ENCODE assay signal across 8 cellular contexts in the genomic region with DNA sequence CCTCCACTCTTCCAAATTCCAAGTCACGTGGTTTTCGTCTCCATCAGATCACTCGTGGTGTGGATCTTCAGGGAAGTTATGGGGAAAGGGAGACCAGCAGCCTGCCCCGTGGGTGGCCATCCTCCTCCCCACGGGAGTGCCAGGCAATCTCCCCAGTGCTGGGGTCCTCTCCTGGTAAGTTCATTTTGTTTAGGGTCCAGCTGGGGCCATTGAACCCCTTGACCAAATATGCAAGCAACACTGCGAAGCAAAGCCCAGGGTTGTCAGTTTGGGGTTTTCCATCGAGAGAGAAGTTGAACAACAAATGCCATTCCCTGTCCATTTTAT. TPM values are rescaled to one million over a fixed set of nuclear protein-coding genes. Genes with fewer than 3 reads are reported as not detected.
DNase-seq lines count a peak whose midpoint lies in the region; FAIRE-seq and TF ChIP-seq lines count a peak whose summit lies in the region.

No MANE protein-coding gene starts in this region.

- H3K4me1 ChIP-seq in adipocyte (ENCODE audit: control insufficient read depth, insufficient read depth, low read length), result peaks cover 32% of the 10 kb centered on the region
- peaks cover 7 to 17% of the 10 kb centered on the region in 2 donors for H3K4me1 ChIP-seq in kidney (ENCODE audit: control insufficient read depth in 1 of 2, insufficient read depth in 1 of 2, low read depth in 1 of 2, low read length in 2 of 2)
- peaks cover 41% of the 10 kb centered on the region for H3K4me1 ChIP-seq in suprapubic skin

- H3K9me3 Mint-ChIP-seq in activated CD4-positive, alpha-beta T cell treated with anti-CD3 and anti-CD28 coated beads, Interleukin-2, amount 10 ng/mL, durations not matched to agents 24 days and 14 days, result no peaks in the 10 kb centered on the region

- no peaks in the 10 kb centered on the region for H3K36me3 Mint-ChIP-seq in activated CD4-positive, alpha-beta T cell treated with anti-CD3 and anti-CD28 coated beads, Interleukin-2, amount 10 ng/mL, durations not matched to agents 24 days and 14 days (ENCODE audit: low read depth)

- H3K4me3 ChIP-seq in adipocyte (ENCODE audit: low read length) (peak overlapping the region; percentile 94), kidney (ENCODE audit: low read length in 2 of 2) (peak overlapping the region; percentile 81 to 85), suprapubic skin (peak overlapping the region; percentile 93)

- H3K27me3 ChIP-seq in adipocyte (replicated peaks; ENCODE audit: control insufficient read depth, insufficient read depth, low read length), result no peaks in the 10 kb centered on the region
- no peaks in the 10 kb centered on the region for H3K27me3 ChIP-seq in suprapubic skin

- no peaks in the 10 kb centered on the region for H3K27me3 Mint-ChIP-seq in activated CD4-positive, alpha-beta T cell treated with anti-CD3 and anti-CD28 coated beads, Interleukin-2, amount 10 ng/mL, durations not matched to agents 24 days and 14 days

- intact Hi-C loops in activated CD4-positive, alpha-beta T cell treated with anti-CD3 and anti-CD28 coated beads, Interleukin-2, amount 10 ng/mL, durations not matched to agents 24 days and 14 days (cut with micrococcal nuclease), result loop anchor here (1.0 to 2.0 kb wide), 2 partner anchors 41 to 52 kb away; no protein-coding TSS in a partner anchor
- intact Hi-C loops in kidney (cut with DNase I), result no loop called here

- peak; percentile 58 for DNase-seq in activated CD4-positive, alpha-beta T cell treated with anti-CD3 and anti-CD28 coated beads, Interleukin-2, amount 10 ng/mL, durations not matched to agents 24 days and 14 days
- no peak for DNase-seq in activated CD4-positive, alpha-beta T cell treated with anti-CD3 and anti-CD28 coated beads, Interleukin-2, amount 50 U/mL, for 4 hours
- DNase-seq in adipocyte (ENCODE audit: low read depth) (no peak), kidney (no peak), suprapubic skin (ENCODE audit: low spot score in 2 of 2) (no peak), superior temporal gyrus (ENCODE audit: extremely low spot score) (no peak), NCI-H524 treated with DMSO at 0.1 percent for 48 hours (lab: John Stamatoyannopoulos, UW) (no peak), OCI-M2 (lab: John Stamatoyannopoulos, UW; ENCODE audit: unreplicated experiment) (no peak)

- H3K9ac ChIP-seq in adipocyte (ENCODE audit: low read length) (peak overlapping the region; percentile 92), kidney (ENCODE audit: low read length in 2 of 2) (peak overlapping the region; percentile 78 to 80)

- peak overlapping the region; percentile 96 for H3K4me3 Mint-ChIP-seq in activated CD4-positive, alpha-beta T cell treated with anti-CD3 and anti-CD28 coated beads, Interleukin-2, amount 10 ng/mL, durations not matched to agents 24 days and 14 days

- no peak for TF ChIP-seq EP300 in suprapubic skin (IDR thresholded peaks at IDR 0.05)

- TF ChIP-seq CTCF in kidney (IDR thresholded peaks at IDR 0.05; ENCODE audit: borderline replicate concordance, extremely low read depth, insufficient read depth) (no peak), suprapubic skin (IDR thresholded peaks at IDR 0.05) (no peak)

- 53% methylated on average over 7 of the region's 7 CpGs for WGBS in suprapubic skin

- FAIRE-seq in kidney (lab: Jason Lieb, UNC), result no peak

- no peaks in the 10 kb centered on the region for H3K36me3 ChIP-seq in adipocyte (ENCODE audit: control insufficient read depth, insufficient read depth, low read length, severe bottlenecking)
- H3K36me3 ChIP-seq in kidney (ENCODE audit: control insufficient read depth in 1 of 2, insufficient read depth in 2 of 2, low read length in 2 of 2), result no peaks in the 10 kb centered on the region
- H3K36me3 ChIP-seq in suprapubic skin, result no peaks in the 10 kb centered on the region

- H3K27ac Mint-ChIP-seq in activated CD4-positive, alpha-beta T cell treated with anti-CD3 and anti-CD28 coated beads, Interleukin-2, amount 10 ng/mL, durations not matched to agents 24 days and 14 days, result peak overlapping the region; percentile 94

- peaks cover 30% of the 10 kb centered on the region for H3K4me1 Mint-ChIP-seq in activated CD4-positive, alpha-beta T cell treated with anti-CD3 and anti-CD28 coated beads, Interleukin-2, amount 10 ng/mL, durations not matched to agents 24 days and 14 days

- H3K9me3 ChIP-seq in adipocyte (ENCODE audit: control insufficient read depth, low read length) (no peaks in the 10 kb centered on the region), kidney (ENCODE audit: control insufficient read depth in 1 of 2, low read length in 2 of 2) (no peaks in the 10 kb centered on the region), suprapubic skin (no peaks in the 10 kb centered on the region)

- no peak for TF ChIP-seq POLR2A in suprapubic skin (IDR thresholded peaks at IDR 0.05)

- peak overlapping the region; percentile 68 to 79 for H3K27ac ChIP-seq in kidney (ENCODE audit: low read depth in 2 of 2, low read length in 2 of 2)
- peak overlapping the region; percentile 84 for H3K27ac ChIP-seq in suprapubic skin

RNA-seq across cellular contexts. Expression of a gene that starts 4.1 kb away (rescaled TPM):
- 32.8 and 38.7 TPM in 2 replicates for total RNA-seq in activated CD4-positive, alpha-beta T cell treated with anti-CD3 and anti-CD28 coated beads, Interleukin-2, amount 10 ng/mL, durations not matched to agents 24 days and 14 days
- 44.8 TPM for total RNA-seq in kidney
- 52.9 TPM for polyA plus RNA-seq in kidney (ENCODE audit: insufficient read depth, low read depth, low replicate concordance)
- 10 to 100 TPM; 41.2 to 54.3 (median 42.8) TPM for total RNA-seq in suprapubic skin
